ENCODE assay signal across 8 cellular contexts in the genomic region with DNA sequence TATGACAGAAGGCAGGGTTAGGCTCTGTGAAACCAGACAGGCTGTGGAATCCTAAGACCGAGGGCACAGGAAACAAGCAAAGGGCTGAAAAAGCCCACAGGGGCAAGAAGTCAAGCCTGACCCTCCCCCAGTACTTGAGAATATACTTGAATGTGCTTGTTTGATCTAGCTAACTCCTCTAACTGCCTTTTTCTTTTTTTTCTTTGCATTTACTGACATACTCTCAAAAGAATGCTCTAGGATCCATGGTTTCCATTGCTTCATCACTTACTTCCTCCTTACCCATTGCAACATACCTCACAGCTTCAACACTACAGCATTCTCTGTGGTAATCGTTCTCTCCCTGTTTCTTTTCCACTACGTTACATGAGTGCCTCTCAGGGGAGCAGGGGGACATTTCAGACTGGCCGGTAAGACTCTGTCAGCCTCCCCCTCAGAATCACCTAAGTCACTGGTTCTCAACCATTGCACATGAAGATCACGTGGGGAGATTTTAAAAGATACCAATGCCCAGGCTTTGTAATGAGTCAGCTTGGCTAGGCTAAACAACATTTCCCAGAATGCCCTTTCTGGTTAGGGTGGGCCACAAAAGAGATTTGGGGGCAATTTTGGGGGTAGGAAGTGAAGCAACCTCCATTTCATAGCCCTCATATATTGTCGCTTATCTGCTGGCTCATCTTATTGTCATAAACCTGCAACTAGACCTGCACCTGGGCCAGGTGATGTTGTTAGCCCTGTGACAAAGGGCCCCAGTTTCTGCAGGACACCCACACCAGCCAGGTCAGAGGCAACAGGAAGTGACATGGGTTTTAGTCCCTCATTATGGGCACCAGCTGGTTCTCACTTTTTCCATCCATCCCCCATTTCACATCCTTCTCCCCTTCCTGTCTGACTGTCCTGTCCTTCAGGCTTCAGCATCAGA.
DNase-seq lines count a peak whose midpoint lies in the region; ATAC-seq and TF ChIP-seq lines count a peak whose summit lies in the region.

No MANE protein-coding gene starts in this region.

- DNase-seq in activated CD8-positive, alpha-beta memory T cell treated with anti-CD3 and anti-CD28 coated beads, Interleukin-2, amount 50 U/mL, for 4 hours: peak; percentile 22
- DNase-seq in globus pallidus (ENCODE audit: low spot score): peak; percentile 32
- DNase-seq in stimulated activated effector memory CD8-positive, alpha-beta T cell treated with anti-CD3 and anti-CD28 coated beads, Interleukin-12 subunit alpha, Interleukin-12 subunit beta, amount 100 ng/mL, for 72 hours (ENCODE audit: low spot score in 2 of 2): peak in 1 of 2 donors; percentile 75
- DNase-seq in NCI-H2196 treated with DMSO at 0.1 percent for 48 hours (lab: John Stamatoyannopoulos, UW; ENCODE audit: unreplicated experiment): no peak

- H3K36me3 ChIP-seq in BLaER1 treated with 17β-estradiol and CSF1 and Interleukin-3, amounts not matched to agents 10 nM and 100 nM: peaks cover 0 to 59% (median 29%) of the 10 kb centered on the region in 11 experiments; a peak in 16 of 22 replicates

- H3K27me3 ChIP-seq in BLaER1 treated with 17β-estradiol and CSF1 and Interleukin-3, amounts not matched to agents 10 nM and 100 nM: no peaks in the 10 kb centered on the region

- H3K4me3 ChIP-seq in BLaER1 treated with 17β-estradiol and CSF1 and Interleukin-3, amounts not matched to agents 10 nM and 100 nM: peak overlapping the region in 6 of 10 experiments; percentile 7 to 61 (median 46); a peak in 10 of 20 replicates

- H3K4me1 ChIP-seq in BLaER1 treated with 17β-estradiol and CSF1 and Interleukin-3, amounts not matched to agents 10 nM and 100 nM: peaks cover 33 to 92% (median 84%) of the 10 kb centered on the region in 10 experiments

- peak overlapping the region; percentile 82 to 96 (median 90) for H3K4me2 ChIP-seq in BLaER1 treated with 17β-estradiol and CSF1 and Interleukin-3, amounts not matched to agents 10 nM and 100 nM

- TF ChIP-seq EP300 in Ishikawa (IDR thresholded peaks at IDR 0.05; ENCODE audit: borderline replicate concordance): no peak

- no peaks in the 10 kb centered on the region for H3K9me3 Mint-ChIP-seq in stimulated activated effector memory CD8-positive, alpha-beta T cell treated with anti-CD3 and anti-CD28 coated beads, Interleukin-12 subunit alpha, Interleukin-12 subunit beta, amount 100 ng/mL, for 72 hours

- no peaks in the 10 kb centered on the region for H3K9me3 ChIP-seq in BLaER1 treated with 17β-estradiol and CSF1 and Interleukin-3, amounts not matched to agents 10 nM and 100 nM (replicated peaks in 1 of 11)

- ATAC-seq in GM19372 (IDR thresholded peaks at IDR 0.05; ENCODE audit: low read depth, unreplicated experiment): peak; percentile 53
- peak; percentile 82 for ATAC-seq in stimulated activated effector memory CD8-positive, alpha-beta T cell treated with anti-CD3 and anti-CD28 coated beads, Interleukin-12 subunit alpha, Interleukin-12 subunit beta, amount 100 ng/mL, for 72 hours
- ATAC-seq in GM21723 (IDR thresholded peaks at IDR 0.05; ENCODE audit: unreplicated experiment): no peak

- H3K36me3 Mint-ChIP-seq in stimulated activated effector memory CD8-positive, alpha-beta T cell treated with anti-CD3 and anti-CD28 coated beads, Interleukin-12 subunit alpha, Interleukin-12 subunit beta, amount 100 ng/mL, for 72 hours: peaks cover 100% of the 10 kb centered on the region

- H3K27ac Mint-ChIP-seq in stimulated activated effector memory CD8-positive, alpha-beta T cell treated with anti-CD3 and anti-CD28 coated beads, Interleukin-12 subunit alpha, Interleukin-12 subunit beta, amount 100 ng/mL, for 72 hours: peak overlapping the region; percentile 90

- peak overlapping the region; percentile 84 to 96 (median 91) for H3K27ac ChIP-seq in BLaER1 treated with 17β-estradiol and CSF1 and Interleukin-3, amounts not matched to agents 10 nM and 100 nM

- TF ChIP-seq RAD21 in Ishikawa (IDR thresholded peaks at IDR 0.05; ENCODE audit: low read depth): no peak

- H4K20me1 ChIP-seq in BLaER1 treated with 17β-estradiol and CSF1 and Interleukin-3, amounts not matched to agents 10 nM and 100 nM: no peaks in the 10 kb centered on the region

- peaks cover 76% of the 10 kb centered on the region for H3K4me1 Mint-ChIP-seq in stimulated activated effector memory CD8-positive, alpha-beta T cell treated with anti-CD3 and anti-CD28 coated beads, Interleukin-12 subunit alpha, Interleukin-12 subunit beta, amount 100 ng/mL, for 72 hours

- H3K4me3 Mint-ChIP-seq in stimulated activated effector memory CD8-positive, alpha-beta T cell treated with anti-CD3 and anti-CD28 coated beads, Interleukin-12 subunit alpha, Interleukin-12 subunit beta, amount 100 ng/mL, for 72 hours: peak overlapping the region; percentile 54

- peak overlapping the region; percentile 64 to 85 (median 79) for H3K9ac ChIP-seq in BLaER1 treated with 17β-estradiol and CSF1 and Interleukin-3, amounts not matched to agents 10 nM and 100 nM

TF ChIP-seq in Ishikawa, 13 proteins besides CTCF, POLR2A, EP300 and RAD21:
- TF ChIP-seq FOXM1 (IDR thresholded peaks at IDR 0.05; ENCODE audit: borderline replicate concordance, low read depth) (no peak), CEBPB (IDR thresholded peaks at IDR 0.05) (peak; percentile 87), ZBTB7A (IDR thresholded peaks at IDR 0.05; ENCODE audit: low read depth) (no peak)
